Comparison of ENCODE assay signal across 24 cellular contexts in the genomic region with DNA sequence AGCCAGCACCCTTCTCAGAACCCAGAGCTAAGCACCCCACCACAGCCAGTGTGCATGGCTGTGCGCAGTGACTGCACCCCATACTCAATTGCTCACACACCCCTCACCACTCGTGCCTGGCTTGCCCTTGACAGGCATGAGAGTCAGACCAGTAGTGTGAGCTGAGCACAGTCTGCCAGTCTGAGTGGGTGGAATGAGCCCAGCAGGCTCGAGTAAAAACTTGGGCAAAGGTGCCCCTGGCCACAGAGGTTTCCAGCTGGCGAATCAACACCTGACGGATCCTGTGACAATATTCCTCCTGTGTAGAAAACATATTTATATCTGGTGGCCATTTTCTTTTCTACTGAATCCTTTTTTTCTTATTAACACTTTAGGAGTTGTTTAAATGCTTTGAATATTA.
DNase-seq lines count a peak whose midpoint lies in the region; ATAC-seq and TF ChIP-seq lines count a peak whose summit lies in the region.
"Had no signal": no experiment of that assay in that cellular context is flagged by ENCODE, and none has a peak within 500 bp of the region (broad histone marks: within the 10 kb centered on the region; RNA-seq: fewer than 3 reads in every experiment).

No MANE protein-coding gene starts in this region.

- H3K4me3 Mint-ChIP-seq in activated naive CD8-positive, alpha-beta T cell treated with anti-CD3 and anti-CD28 coated beads, Interleukin-2, amount 50 U/mL, for 24 hours, result no peak overlapping the region
- no peak overlapping the region for H3K4me3 Mint-ChIP-seq in activated naive CD8-positive, alpha-beta T cell treated with anti-CD3 and anti-CD28 coated beads for 36 hours
- no peak overlapping the region for H3K4me3 Mint-ChIP-seq in stimulated activated effector memory CD8-positive, alpha-beta T cell treated with anti-CD3 and anti-CD28 coated beads, Interleukin-12 subunit alpha, Interleukin-12 subunit beta, amount 100 ng/mL, for 72 hours
- H3K4me3 Mint-ChIP-seq in Calu3 (ENCODE audit: low read depth, unreplicated experiment), result no peak overlapping the region
- H3K4me3 Mint-ChIP-seq: B cell; CD4-positive, alpha-beta T cell; CD8-positive, alpha-beta T cell had no signal

- no peaks in the 10 kb centered on the region for H3K36me3 ChIP-seq in aorta (ENCODE audit: control insufficient read depth in 1 of 2, insufficient read depth in 2 of 2, low read length in 1 of 2)

- H3K4me1 ChIP-seq in foreskin keratinocyte, result peaks cover 6% of the 10 kb centered on the region
- H3K4me1 ChIP-seq in aorta (ENCODE audit: control insufficient read depth in 1 of 2, insufficient read depth in 2 of 2, low read length in 2 of 2), result no peaks in the 10 kb centered on the region
- H3K4me1 ChIP-seq: A549; BLaER1 treated with 17β-estradiol and CSF1 and Interleukin-3, amounts not matched to agents 10 nM and 100 nM; Caco-2 had no signal

- BruUV-seq in Calu3 (replicated peaks; lab: Mats Ljungman, UMichigan), result no TSS peak

- no peaks in the 10 kb centered on the region for H3K27me3 Mint-ChIP-seq in activated naive CD8-positive, alpha-beta T cell treated with anti-CD3 and anti-CD28 coated beads, Interleukin-2, amount 50 U/mL, for 24 hours
- H3K27me3 Mint-ChIP-seq in activated naive CD8-positive, alpha-beta T cell treated with anti-CD3 and anti-CD28 coated beads for 36 hours, result no peaks in the 10 kb centered on the region
- H3K27me3 Mint-ChIP-seq in Calu3 (ENCODE audit: unreplicated experiment), result no peaks in the 10 kb centered on the region
- H3K27me3 Mint-ChIP-seq: B cell; CD4-positive, alpha-beta T cell had no signal

- H3K4me3 ChIP-seq in aorta (ENCODE audit: low read length in 2 of 2), result no peak overlapping the region
- H3K4me3 ChIP-seq: A549; BLaER1 treated with 17β-estradiol and CSF1 and Interleukin-3, amounts not matched to agents 10 nM and 100 nM; GM12878 had no signal

- peak; percentile 15 for ATAC-seq in activated naive CD8-positive, alpha-beta T cell treated with anti-CD3 and anti-CD28 coated beads, Interleukin-2, amount 50 U/mL, for 24 hours
- ATAC-seq in foreskin keratinocyte, result peak; percentile 24
- peak; percentile 21 for ATAC-seq in stimulated activated effector memory CD8-positive, alpha-beta T cell treated with anti-CD3 and anti-CD28 coated beads, Interleukin-12 subunit alpha, Interleukin-12 subunit beta, amount 100 ng/mL, for 72 hours
- peak; percentile 33 for ATAC-seq in aorta (ENCODE audit: low FRiP score)
- no peak for ATAC-seq in GM21515 (IDR thresholded peaks at IDR 0.05; ENCODE audit: unreplicated experiment)
- ATAC-seq: A549; CD8-positive, alpha-beta T cell; GM12878 had no signal

- H3K27ac ChIP-seq in foreskin keratinocyte, result no peak overlapping the region
- H3K27ac ChIP-seq in aorta (ENCODE audit: low read depth in 1 of 2, low read length in 2 of 2), result no peak overlapping the region
- H3K27ac ChIP-seq: 22Rv1; A549; BLaER1 treated with 17β-estradiol and CSF1 and Interleukin-3, amounts not matched to agents 10 nM and 100 nM; C4-2B had no signal

- intact Hi-C loops in aorta (cut with DNase I), result no loop called here
- intact Hi-C loops in Calu3 (cut with micrococcal nuclease; ENCODE audit: unreplicated experiment), result no loop called here

- DNase-seq in activated naive CD8-positive, alpha-beta T cell treated with anti-CD3 and anti-CD28 coated beads, Interleukin-2, amount 50 U/mL, for 24 hours, result no peak
- DNase-seq in activated naive CD8-positive, alpha-beta T cell treated with anti-CD3 and anti-CD28 coated beads for 36 hours, result no peak
- no peak for DNase-seq in foreskin keratinocyte
- DNase-seq in stimulated activated effector memory CD8-positive, alpha-beta T cell treated with anti-CD3 and anti-CD28 coated beads, Interleukin-12 subunit alpha, Interleukin-12 subunit beta, amount 100 ng/mL, for 72 hours (ENCODE audit: low spot score in 2 of 2), result no peak
- no peak for DNase-seq in aorta
- no peak for DNase-seq in Calu3
- DNase-seq: AML-193; Caco-2; CD4-positive, alpha-beta T cell; CD8-positive, alpha-beta T cell; DMS 273 treated with DMSO at 0.1 percent for 48 hours; DMS153; DMS53; DMS79; DND-41; EL; GDM1 had no signal

- WGBS in aorta, 2 donors, result 43 to 48% methylated on average over 5 of the region's 5 CpGs

- H3K9me3 ChIP-seq in aorta (ENCODE audit: control insufficient read depth, low read length), result no peaks in the 10 kb centered on the region
- H3K9me3 ChIP-seq: A549, Caco-2 had no signal

- H3K4me1 Mint-ChIP-seq in activated naive CD8-positive, alpha-beta T cell treated with anti-CD3 and anti-CD28 coated beads, Interleukin-2, amount 50 U/mL, for 24 hours, result no peaks in the 10 kb centered on the region
- H3K4me1 Mint-ChIP-seq in activated naive CD8-positive, alpha-beta T cell treated with anti-CD3 and anti-CD28 coated beads for 36 hours, result no peaks in the 10 kb centered on the region
- H3K4me1 Mint-ChIP-seq in stimulated activated effector memory CD8-positive, alpha-beta T cell treated with anti-CD3 and anti-CD28 coated beads, Interleukin-12 subunit alpha, Interleukin-12 subunit beta, amount 100 ng/mL, for 72 hours, result no peaks in the 10 kb centered on the region
- H3K4me1 Mint-ChIP-seq in Calu3 (ENCODE audit: low read depth, unreplicated experiment), result no peaks in the 10 kb centered on the region
- H3K4me1 Mint-ChIP-seq: B cell had no signal

- no peaks in the 10 kb centered on the region for H3K9me3 Mint-ChIP-seq in activated naive CD8-positive, alpha-beta T cell treated with anti-CD3 and anti-CD28 coated beads, Interleukin-2, amount 50 U/mL, for 24 hours
- no peaks in the 10 kb centered on the region for H3K9me3 Mint-ChIP-seq in activated naive CD8-positive, alpha-beta T cell treated with anti-CD3 and anti-CD28 coated beads for 36 hours
- H3K9me3 Mint-ChIP-seq in stimulated activated effector memory CD8-positive, alpha-beta T cell treated with anti-CD3 and anti-CD28 coated beads, Interleukin-12 subunit alpha, Interleukin-12 subunit beta, amount 100 ng/mL, for 72 hours, result no peaks in the 10 kb centered on the region
- H3K9me3 Mint-ChIP-seq in Calu3 (ENCODE audit: low read depth, unreplicated experiment), result no peaks in the 10 kb centered on the region
- H3K9me3 Mint-ChIP-seq: CD4-positive, alpha-beta T cell; CD8-positive, alpha-beta T cell had no signal

- CTCF ChIA-PET in Calu3 (lab: Charles Lee), result no interaction called here

- H3K36me3 Mint-ChIP-seq in activated naive CD8-positive, alpha-beta T cell treated with anti-CD3 and anti-CD28 coated beads, Interleukin-2, amount 50 U/mL, for 24 hours (ENCODE audit: low read depth), result peaks cover 2% of the 10 kb centered on the region
- H3K36me3 Mint-ChIP-seq in activated naive CD8-positive, alpha-beta T cell treated with anti-CD3 and anti-CD28 coated beads for 36 hours, result peaks cover 3% of the 10 kb centered on the region
- H3K36me3 Mint-ChIP-seq in stimulated activated effector memory CD8-positive, alpha-beta T cell treated with anti-CD3 and anti-CD28 coated beads, Interleukin-12 subunit alpha, Interleukin-12 subunit beta, amount 100 ng/mL, for 72 hours, result no peaks in the 10 kb centered on the region
- no peaks in the 10 kb centered on the region for H3K36me3 Mint-ChIP-seq in Calu3 (ENCODE audit: insufficient read depth, unreplicated experiment)

- H3K27ac Mint-ChIP-seq in activated naive CD8-positive, alpha-beta T cell treated with anti-CD3 and anti-CD28 coated beads, Interleukin-2, amount 50 U/mL, for 24 hours, result no peak overlapping the region
- no peak overlapping the region for H3K27ac Mint-ChIP-seq in activated naive CD8-positive, alpha-beta T cell treated with anti-CD3 and anti-CD28 coated beads for 36 hours
- H3K27ac Mint-ChIP-seq in stimulated activated effector memory CD8-positive, alpha-beta T cell treated with anti-CD3 and anti-CD28 coated beads, Interleukin-12 subunit alpha, Interleukin-12 subunit beta, amount 100 ng/mL, for 72 hours, result no peak overlapping the region
- no peak overlapping the region for H3K27ac Mint-ChIP-seq in Calu3 (ENCODE audit: unreplicated experiment)
- H3K27ac Mint-ChIP-seq: B cell; CD4-positive, alpha-beta T cell; CD8-positive, alpha-beta T cell had no signal

- TF ChIP-seq CTCF in foreskin keratinocyte (conservative IDR thresholded peaks at IDR 0.05) (no peak), Calu3 (IDR thresholded peaks at IDR 0.05; ENCODE audit: unreplicated experiment) (no peak)

- no peaks in the 10 kb centered on the region for H3K27me3 ChIP-seq in foreskin keratinocyte
- H3K27me3 ChIP-seq in aorta (ENCODE audit: control insufficient read depth in 1 of 2, insufficient read depth in 2 of 2, low read length in 1 of 2), result no peaks in the 10 kb centered on the region
- H3K27me3 ChIP-seq: BLaER1 treated with 17β-estradiol and CSF1 and Interleukin-3, amounts not matched to agents 10 nM and 100 nM had no signal
